8 cellular contexts compared by ENCODE assay signal in genomic region chr11:112289588-112290461, GRCh38. TPM values are rescaled to one million over a fixed set of nuclear protein-coding genes. Genes with fewer than 3 reads are reported as not detected.
A peak's percentile ranks its signal among the peaks of the same experiment; 100 is the strongest.
DNase-seq lines count a peak whose midpoint lies in the region; ATAC-seq and TF ChIP-seq lines count a peak whose summit lies in the region.

No MANE protein-coding gene starts in this region.

- peaks cover 13% of the 10 kb centered on the region for H3K4me1 Mint-ChIP-seq in activated CD8-positive, alpha-beta T cell treated with anti-CD3 and anti-CD28 coated beads for 36 hours (ENCODE audit: low read depth)

- peak overlapping the region; percentile 65 for H3K4me3 Mint-ChIP-seq in activated CD8-positive, alpha-beta T cell treated with anti-CD3 and anti-CD28 coated beads for 36 hours

- peaks cover 2% of the 10 kb centered on the region for H3K27me3 Mint-ChIP-seq in activated CD8-positive, alpha-beta T cell treated with anti-CD3 and anti-CD28 coated beads for 36 hours

- H3K9me3 Mint-ChIP-seq in activated CD8-positive, alpha-beta T cell treated with anti-CD3 and anti-CD28 coated beads for 36 hours = no peaks in the 10 kb centered on the region

- POLR2A ChIA-PET in AG04449 (lab: Yijun Ruan, JAX) = no interaction called here
- POLR2A ChIA-PET in activated CD8-positive, alpha-beta T cell treated with anti-CD3 and anti-CD28 coated beads for 36 hours (lab: Charles Lee) = no interaction called here

- peak overlapping the region; percentile 73 for H3K4me3 ChIP-seq in AG04449 (ENCODE audit: low read depth, low read length)

- CTCF ChIA-PET in AG04449 (lab: Yijun Ruan, JAX) = interaction anchor here (0.6 to 19.8 kb wide), 11 partner anchors 10 to 1003 kb away, joined by 3 to 970 read pairs (median 8); partner anchors contain the start of gene PTS
- CTCF ChIA-PET in activated CD8-positive, alpha-beta T cell treated with anti-CD3 and anti-CD28 coated beads for 36 hours (lab: Charles Lee) = interaction anchor here (1.3 to 4.5 kb wide), 5 partner anchors 10 to 298 kb away, joined by 3 to 28 read pairs (median 15); no protein-coding TSS in a partner anchor

- ATAC-seq in GM18519 (IDR thresholded peaks at IDR 0.05; ENCODE audit: low FRiP score, unreplicated experiment) (peak; percentile 71), HG03064 (IDR thresholded peaks at IDR 0.05; ENCODE audit: low read depth, unreplicated experiment) (peak; percentile 92)
- ATAC-seq in activated CD8-positive, alpha-beta T cell treated with anti-CD3 and anti-CD28 coated beads for 36 hours = peak; percentile 96

- peak overlapping the region; percentile 54 for H3K27ac Mint-ChIP-seq in activated CD8-positive, alpha-beta T cell treated with anti-CD3 and anti-CD28 coated beads for 36 hours

- intact Hi-C loops in activated CD8-positive, alpha-beta T cell treated with anti-CD3 and anti-CD28 coated beads for 36 hours (cut with micrococcal nuclease) = loop anchor here (2.0 to 10.0 kb wide), 3 partner anchors 175 to 1005 kb away; no protein-coding TSS in a partner anchor

- peak; percentile 86 for TF ChIP-seq CTCF in AG04449 (IDR thresholded peaks at IDR 0.05; ENCODE audit: insufficient read depth, low read length, missing control alignments)
- peak; percentile 89 for TF ChIP-seq CTCF in activated CD8-positive, alpha-beta T cell treated with anti-CD3 and anti-CD28 coated beads for 36 hours (IDR thresholded peaks at IDR 0.05)

- no peaks in the 10 kb centered on the region for H3K36me3 Mint-ChIP-seq in activated CD8-positive, alpha-beta T cell treated with anti-CD3 and anti-CD28 coated beads for 36 hours (ENCODE audit: low read depth)

- DNase-seq in AG04449 (ENCODE audit: low read depth, low spot score) (no peak), NCI-H510A (lab: John Stamatoyannopoulos, UW) (peak; percentile 37), lung microvascular endothelial cell (ENCODE audit: low read depth in 2 of 2) (peak; percentile 69 to 73)
- peak; percentile 84 for DNase-seq in activated CD8-positive, alpha-beta T cell treated with anti-CD3 and anti-CD28 coated beads for 36 hours
- peak; percentile 75 for DNase-seq in effector CD4-positive, alpha-beta T cell
- peak; percentile 59 to 82 (median 68) for DNase-seq in stimulated activated CD4-positive, alpha-beta T cell treated with anti-CD3 and anti-CD28 coated beads, TNF-alpha, amount 100 ng/mL, for 48 hours (ENCODE audit: low read depth in 3 of 3)

RNA-seq across cellular contexts. Expression of gene PLET1, which starts 29.2 kb away (rescaled TPM):
- total RNA-seq in activated CD8-positive, alpha-beta T cell treated with anti-CD3 and anti-CD28 coated beads for 36 hours = not detected
- total RNA-seq in lung microvascular endothelial cell = not detected in 2 replicates
